In genomic region chr14:71621966-71622365, GRCh38 we compare ENCODE assay signal across 20 cellular contexts.
"Had no signal": no experiment of that assay in that cellular context is flagged by ENCODE, and none has a peak within 500 bp of the region (broad histone marks: within the 10 kb centered on the region; RNA-seq: fewer than 3 reads in every experiment).

No MANE protein-coding gene starts in this region.

- H3K27me3 ChIP-seq: colonic mucosa, esophagus squamous epithelium, foreskin keratinocyte, right atrium auricular region, sigmoid colon, suprapubic skin, thyroid gland, upper lobe of left lung, uterus had no signal

- H3K27ac ChIP-seq: colonic mucosa, esophagus squamous epithelium, foreskin keratinocyte, right atrium auricular region, sigmoid colon, skin epidermis, suprapubic skin, thyroid gland, upper lobe of left lung, uterus had no signal

- H3K9me3 ChIP-seq: colonic mucosa, esophagus squamous epithelium, right atrium auricular region, sigmoid colon, suprapubic skin, thyroid gland, upper lobe of left lung, uterus had no signal

- ATAC-seq: foreskin keratinocyte; left colon; left ventricle myocardium superior; stimulated activated naive CD8-positive, alpha-beta T cell treated with anti-CD3 and anti-CD28 coated beads, Interleukin-15, Interleukin-2, amounts not matched to agents 100 U/mL and 50 U/mL, for 24 hours had no signal

- DNase-seq: colonic mucosa; dermis blood vessel endothelial cell; esophagus squamous epithelium; hippocampal formation; left colon; left ventricle myocardium superior; naive B cell; nephron progenitor cell; sigmoid colon; stimulated activated CD4-positive, alpha-beta T cell treated with anti-CD3 and anti-CD28 coated beads, Interleukin-12 subunit alpha, Interleukin-12 subunit beta, amount 100 ng/mL, for 4 hours; stimulated activated CD4-positive, alpha-beta T cell treated with anti-CD3 and anti-CD28 coated beads, Interleukin-2, amount 100 ng/mL, for 48 hours; stimulated activated naive CD8-positive, alpha-beta T cell treated with anti-CD3 and anti-CD28 coated beads, Interleukin-15, Interleukin-2, amounts not matched to agents 100 U/mL and 50 U/mL, for 24 hours; thyroid gland; upper lobe of left lung; uterus had no signal

- H3K4me1 ChIP-seq: colonic mucosa, esophagus squamous epithelium, foreskin keratinocyte, right atrium auricular region, suprapubic skin, thyroid gland, upper lobe of left lung, uterus had no signal

- H3K9me3 Mint-ChIP-seq: naive B cell, nephron progenitor cell had no signal

- H3K4me3 Mint-ChIP-seq: naive B cell, nephron progenitor cell had no signal

- H3K4me3 ChIP-seq: colonic mucosa, esophagus squamous epithelium, lung, right atrium auricular region, sigmoid colon, skin epidermis, suprapubic skin, thyroid gland, upper lobe of left lung, uterus had no signal

- H3K36me3 ChIP-seq: colonic mucosa, thyroid gland had no signal
